ENCODE assay signal across 8 cellular contexts in genomic region chr9:114156658-114157421, GRCh38. TPM values are rescaled to one million over a fixed set of nuclear protein-coding genes. Genes with fewer than 3 reads are reported as not detected.
DNase-seq lines count a peak whose midpoint lies in the region; ATAC-seq and TF ChIP-seq lines count a peak whose summit lies in the region.

No MANE protein-coding gene starts in this region.

- peaks cover 70% of the 10 kb centered on the region for H4K20me1 ChIP-seq in BLaER1

- TF ChIP-seq CTCF in prostate gland (IDR thresholded peaks at IDR 0.05): peak in 1 of 4 experiments; percentile 22

- 48% methylated on average over 31 of the region's 31 CpGs for WGBS in right cardiac atrium
- 48% methylated on average over 23 of the region's 31 CpGs for whole genome bisulfite sequencing in prostate gland

- H3K4me1 ChIP-seq in BLaER1 (peaks cover 72% of the 10 kb centered on the region), right cardiac atrium (ENCODE audit: control insufficient read depth, insufficient read depth, low read length) (peaks cover 2% of the 10 kb centered on the region), prostate gland (replicated peaks) (no peaks in the 10 kb centered on the region)

- DNase-seq in MV-4-11 (lab: John Stamatoyannopoulos, UW): peak; percentile 25
- peak; percentile 56 for DNase-seq in amniotic stem cell (lab: John Stamatoyannopoulos, UW)
- peak; percentile 62 to 84 (median 82) for DNase-seq in right cardiac atrium
- peak; percentile 38 for DNase-seq in prostate gland (ENCODE audit: low spot score)
- DNase-seq in Kasumi-1 (lab: John Stamatoyannopoulos, UW): no peak

- peak overlapping the region; percentile 88 for H3K4me2 ChIP-seq in BLaER1

- peak; percentile 69 to 75 for ATAC-seq in right cardiac atrium
- no peak for ATAC-seq in GM18517 (IDR thresholded peaks at IDR 0.05; ENCODE audit: unreplicated experiment)
- no peak for ATAC-seq in HG03354 (IDR thresholded peaks at IDR 0.05; ENCODE audit: poor library complexity, severe bottlenecking, unreplicated experiment)

- peak overlapping the region; percentile 91 for H3K9ac ChIP-seq in BLaER1

- H3K36me3 ChIP-seq in BLaER1 (no peaks in the 10 kb centered on the region), prostate gland (no peaks in the 10 kb centered on the region)

- peak; percentile 28 for TF ChIP-seq POLR2A in prostate gland (IDR thresholded peaks at IDR 0.05)

- H3K4me3 ChIP-seq in BLaER1 (peak overlapping the region; percentile 95), right cardiac atrium (ENCODE audit: low read length) (peak overlapping the region; percentile 89), prostate gland (peak overlapping the region; percentile 49 to 50)

- intact Hi-C loops in right cardiac atrium (cut with DNase I): loop anchor here in 3 of 4 donors (5.0 to 10.0 kb wide), 4 partner anchors 105 to 135 kb away; no protein-coding TSS in a partner anchor
- intact Hi-C loops in prostate gland (cut with DNase I): loop anchor here (5.0 kb wide), 2 partner anchors 75 to 105 kb away; no protein-coding TSS in a partner anchor

- H3K27me3 ChIP-seq in BLaER1: peaks cover 34% of the 10 kb centered on the region
- no peaks in the 10 kb centered on the region for H3K27me3 ChIP-seq in right cardiac atrium (ENCODE audit: control insufficient read depth, insufficient read depth)
- H3K27me3 ChIP-seq in prostate gland (replicated peaks; ENCODE audit: insufficient read depth): no peaks in the 10 kb centered on the region

- no peaks in the 10 kb centered on the region for H3K9me3 ChIP-seq in BLaER1
- H3K9me3 ChIP-seq in right cardiac atrium (ENCODE audit: control insufficient read depth, low read length): no peaks in the 10 kb centered on the region
- no peaks in the 10 kb centered on the region for H3K9me3 ChIP-seq in prostate gland

- H3K27ac ChIP-seq in BLaER1 (peak overlapping the region; percentile 35), right cardiac atrium (ENCODE audit: low read length) (no peak overlapping the region), prostate gland (peak overlapping the region; percentile 67 to 71)

RNA-seq across cellular contexts. Expression of gene COL27A1, which starts 1.5 kb away (rescaled TPM):
- total RNA-seq in right cardiac atrium: 1 to 10 TPM; 2.6 to 8.4 (median 7.1) TPM
- polyA plus RNA-seq in right cardiac atrium: 10.3 TPM
- 10 to 100 TPM in 1 of 2 donors, 1 to 10 TPM in 1; 8.7 to 54.8 TPM for total RNA-seq in prostate gland

RNA-seq across cellular contexts. Expression of gene KIF12, which starts 57.7 kb away (rescaled TPM):
- total RNA-seq in right cardiac atrium (under 1 TPM in 2 of 4 donors, not detected in 2; 0.11 to 0.44 TPM), prostate gland (10 to 100 TPM in 1 of 2 donors, 1 to 10 TPM in 1; 8.4 to 21.5 TPM)
- polyA plus RNA-seq in right cardiac atrium: 0.23 TPM

Comparison
In these comparisons a context has a peak if more than half of its experiments do, and no peak if none do; other contexts are left out.
1. DNase-seq: peak in MV-4-11 (single experiment), amniotic stem cell (single experiment), right cardiac atrium (3 of 3) and prostate gland (single experiment); none in Kasumi-1 (0 of 2).
2. ATAC-seq: peak in right cardiac atrium (2 of 2); none in GM18517 (single experiment) and HG03354 (single experiment).
3. RNA of gene KIF12, which starts 57.7 kb away (total RNA-seq): 8.4 to 21.5 TPM in prostate gland; 0.11 to 0.44 TPM in right cardiac atrium; every median in the first group is over 4 times any median in the second.
4. Peak in every context shown above with its lines, with median percentiles within 50 percentile points of each other: H3K4me3 ChIP-seq.